ENCODE assay signal across 4 cellular contexts in the genomic region with DNA sequence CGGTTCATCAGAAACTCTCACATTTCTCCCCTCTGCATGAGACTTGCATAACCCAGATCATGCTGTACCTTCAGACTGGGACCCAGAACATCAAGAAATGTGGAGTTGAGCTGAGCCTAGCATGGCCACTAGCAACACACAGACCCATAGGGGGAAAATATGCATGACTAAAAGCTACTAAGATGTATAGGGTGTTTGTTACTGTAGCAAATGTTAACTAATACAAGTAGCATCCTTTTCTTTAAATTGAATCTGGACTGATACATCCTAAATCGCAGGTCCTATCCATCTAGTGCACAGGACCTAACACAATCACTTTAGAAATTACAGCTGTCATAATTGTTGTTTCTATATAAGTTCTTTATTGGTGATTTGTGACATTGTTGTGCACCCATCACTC. TPM values are rescaled to one million over a fixed set of nuclear protein-coding genes. Genes with fewer than 3 reads are reported as not detected.
"Had no signal": no experiment of that assay in that cellular context is flagged by ENCODE, and none has a peak within 500 bp of the region (broad histone marks: within the 10 kb centered on the region; RNA-seq: fewer than 3 reads in every experiment).

No MANE protein-coding gene starts in this region.

RNA-seq across cellular contexts. Expression of a gene that starts 10.8 kb away (rescaled TPM):
- total RNA-seq: HT-29, HT1080, IMR-90 had no signal
- polyA plus RNA-seq: IgD-negative memory B cell, IMR-90 had no signal
